ENCODE assay signal across 17 cellular contexts in genomic region chr1:197252981-197253380, GRCh38. TPM values are rescaled to one million over a fixed set of nuclear protein-coding genes. Genes with fewer than 3 reads are reported as not detected.
DNase-seq lines count a peak whose midpoint lies in the region; ATAC-seq and TF ChIP-seq lines count a peak whose summit lies in the region.
"Had no signal": no experiment of that assay in that cellular context is flagged by ENCODE, and none has a peak within 500 bp of the region (broad histone marks: within the 10 kb centered on the region; RNA-seq: fewer than 3 reads in every experiment).

No MANE protein-coding gene starts in this region.

- H3F3A ChIP-seq in GM23338 (replicated peaks; ENCODE audit: low read depth), result no peaks in the 10 kb centered on the region

- H3K27me3 Mint-ChIP-seq in GM23338 (ENCODE audit: insufficient read depth, low read depth, poor library complexity), result no peaks in the 10 kb centered on the region

- peak; percentile 47 for DNase-seq in GM23338 (ENCODE audit: low spot score)
- DNase-seq in SK-N-MC (ENCODE audit: low read depth, low spot score), result peak; percentile 68
- DNase-seq in hepatocyte (ENCODE audit: low spot score), result no peak
- peak; percentile 20 for DNase-seq in retinal pigment epithelial cell (ENCODE audit: low read depth)
- DNase-seq in heart right ventricle, result no peak
- no peak for DNase-seq in colonic mucosa
- DNase-seq: CD8-positive, alpha-beta T cell; COR-L47; DMS153; DMS79 treated with DMSO at 0.1 percent for 48 hours; GDM1; HCEC 1CT; HFFc6 had no signal

- no peaks in the 10 kb centered on the region for H3K9me3 Mint-ChIP-seq in GM23338
- H3K9me3 Mint-ChIP-seq: CD14-positive monocyte; CD8-positive, alpha-beta T cell; HFFc6 had no signal

- no peak overlapping the region for H3K9ac ChIP-seq in SK-N-MC (ENCODE audit: insufficient read length)
- H3K9ac ChIP-seq in colonic mucosa (ENCODE audit: low read depth in 2 of 2, low read length in 2 of 2), result no peak overlapping the region

- H4K20me1 ChIP-seq in GM23338 (replicated peaks; ENCODE audit: insufficient read depth), result no peaks in the 10 kb centered on the region
- H4K20me1 ChIP-seq in hepatocyte (ENCODE audit: insufficient read depth, poor library complexity, severe bottlenecking), result no peaks in the 10 kb centered on the region

- H3K4me3 Mint-ChIP-seq in GM23338, result no peak overlapping the region
- H3K4me3 Mint-ChIP-seq: CD14-positive monocyte; CD8-positive, alpha-beta T cell; HFFc6 had no signal

- H3K36me3 ChIP-seq in GM23338 (ENCODE audit: insufficient read depth) (no peaks in the 10 kb centered on the region), SK-N-MC (ENCODE audit: insufficient read depth, low read length) (no peaks in the 10 kb centered on the region), hepatocyte (replicated peaks; ENCODE audit: insufficient read depth, low read depth) (no peaks in the 10 kb centered on the region), heart right ventricle (no peaks in the 10 kb centered on the region), colonic mucosa (no peaks in the 10 kb centered on the region)

- no peak overlapping the region for H3K27ac Mint-ChIP-seq in GM23338
- H3K27ac Mint-ChIP-seq: CD14-positive monocyte; CD8-positive, alpha-beta T cell; HFFc6 had no signal

- no peak for ATAC-seq in GM23338
- ATAC-seq in GM19395 (IDR thresholded peaks at IDR 0.05; ENCODE audit: unreplicated experiment), result no peak
- no peak for ATAC-seq in heart right ventricle
- ATAC-seq: CD8-positive, alpha-beta T cell had no signal

- H3K4me2 ChIP-seq in GM23338, result no peak overlapping the region
- H3K4me2 ChIP-seq in hepatocyte, result no peak overlapping the region

- 53% methylated on average over 4 of the region's 4 CpGs for WGBS in hepatocyte (ENCODE audit: low lambda C conversion rate, missing lambda C conversion rate)
- WGBS in heart right ventricle, 2 donors, result 75 to 86% methylated on average over 4 of the region's 4 CpGs

- peaks cover 7% of the 10 kb centered on the region; the same call in 2 of the 3 replicates for H3K4me1 Mint-ChIP-seq in GM23338
- H3K4me1 Mint-ChIP-seq: CD14-positive monocyte had no signal

- intact Hi-C loops in heart right ventricle (cut with DNase I) (no loop called here), colonic mucosa (cut with DNase I) (no loop called here)

- no peaks in the 10 kb centered on the region for H3K9me2 ChIP-seq in GM23338 (ENCODE audit: insufficient read depth)
- no peaks in the 10 kb centered on the region for H3K9me2 ChIP-seq in hepatocyte (replicated peaks; ENCODE audit: insufficient read depth)

- no peaks in the 10 kb centered on the region for H3K27me3 ChIP-seq in GM23338 (ENCODE audit: insufficient read depth)
- no peaks in the 10 kb centered on the region for H3K27me3 ChIP-seq in hepatocyte
- no peaks in the 10 kb centered on the region for H3K27me3 ChIP-seq in heart right ventricle
- H3K27me3 ChIP-seq in colonic mucosa, result no peaks in the 10 kb centered on the region

- no peaks in the 10 kb centered on the region for H3K9me3 ChIP-seq in SK-N-MC (ENCODE audit: low read depth, low read length)
- no peaks in the 10 kb centered on the region for H3K9me3 ChIP-seq in hepatocyte (ENCODE audit: low read depth)
- H3K9me3 ChIP-seq in heart right ventricle, result no peaks in the 10 kb centered on the region
- H3K9me3 ChIP-seq in colonic mucosa, result no peaks in the 10 kb centered on the region

- H3K27ac ChIP-seq in GM23338 (ENCODE audit: low read depth) (no peak overlapping the region), SK-N-MC (0 out of 2 replicates have a peak overlapping the region, but pooled peaks have one; percentile 0), hepatocyte (no peak overlapping the region), heart right ventricle (no peak overlapping the region), colonic mucosa (no peak overlapping the region)

- no peaks in the 10 kb centered on the region for H3K4me1 ChIP-seq in GM23338 (ENCODE audit: insufficient read depth)
- H3K4me1 ChIP-seq in hepatocyte (ENCODE audit: insufficient read depth), result no peaks in the 10 kb centered on the region
- H3K4me1 ChIP-seq in heart right ventricle, result no peaks in the 10 kb centered on the region
- no peaks in the 10 kb centered on the region for H3K4me1 ChIP-seq in colonic mucosa

- H2AFZ ChIP-seq in GM23338 (no peak overlapping the region), hepatocyte (peak overlapping the region; percentile 33)

- H3K79me2 ChIP-seq in GM23338 (replicated peaks; ENCODE audit: insufficient read depth), result no peaks in the 10 kb centered on the region
- H3K79me2 ChIP-seq in hepatocyte, result no peaks in the 10 kb centered on the region

- H3K4me3 ChIP-seq in GM23338 (no peak overlapping the region), SK-N-MC (0 out of 2 replicates have a peak overlapping the region, but pooled peaks have one; percentile 5), hepatocyte (no peak overlapping the region), retinal pigment epithelial cell (ENCODE audit: low read length) (no peak overlapping the region), heart right ventricle (no peak overlapping the region), colonic mucosa (no peak overlapping the region)

- H3K36me3 Mint-ChIP-seq in GM23338 (ENCODE audit: low read depth), result no peaks in the 10 kb centered on the region
- H3K36me3 Mint-ChIP-seq: CD14-positive monocyte; CD8-positive, alpha-beta T cell had no signal

- TF ChIP-seq CTCF in GM23338 (conservative IDR thresholded peaks at IDR 0.05; ENCODE audit: low read depth in 2 of 2), result no peak
- no peak for TF ChIP-seq CTCF in hepatocyte (IDR thresholded peaks at IDR 0.05; ENCODE audit: poor library complexity)
- TF ChIP-seq CTCF in retinal pigment epithelial cell (conservative IDR thresholded peaks at IDR 0.05; ENCODE audit: low read depth, low read length), result no peak
- no peak for TF ChIP-seq CTCF in heart right ventricle (IDR thresholded peaks at IDR 0.05)
- TF ChIP-seq CTCF in colonic mucosa (IDR thresholded peaks at IDR 0.05), result no peak

TF ChIP-seq in GM23338, 12 proteins besides CTCF, POLR2A, EP300 and RAD21 (continues in another document):
- TF ChIP-seq ZNF331 (CRISPR knock-in tag; IDR thresholded peaks at IDR 0.05; ENCODE audit: low read depth) (no peak), ZNF114 (CRISPR knock-in tag; IDR thresholded peaks at IDR 0.05) (no peak), REST (IDR thresholded peaks at IDR 0.05; ENCODE audit: unreplicated experiment) (no peak), CREB1 (CRISPR knock-in tag; IDR thresholded peaks at IDR 0.05; ENCODE audit: low read depth) (no peak), NANOG (IDR thresholded peaks at IDR 0.05; ENCODE audit: borderline replicate concordance) (no peak), STAT1 (IDR thresholded peaks at IDR 0.05; ENCODE audit: unreplicated experiment) (no peak), EZH2 (IDR thresholded peaks at IDR 0.05; ENCODE audit: low read depth, unreplicated experiment) (no peak), ETS1 (IDR thresholded peaks at IDR 0.05) (no peak), POLR2AphosphoS5 (IDR thresholded peaks at IDR 0.05; ENCODE audit: low read depth) (no peak), EZH2phosphoT487 (IDR thresholded peaks at IDR 0.05; ENCODE audit: unreplicated experiment) (no peak)

RNA-seq across cellular contexts. Expression of gene CRB1, which starts 15.1 kb away (rescaled TPM):
- total RNA-seq in GM23338 (2014; rRNA removed; shearing (Covaris generic)), result 0.56 TPM in 1 of 2 replicates, not detected in the other
- 0.16 and 0.27 TPM in 2 replicates for polyA plus RNA-seq in GM23338 (2016; fragmentation: Nextera tagmentation; extraction: Ambion mirVana)
- 0.30 TPM in 1 of 2 replicates, not detected in the other for total RNA-seq in hepatocyte
- polyA plus RNA-seq in hepatocyte, result not detected in 2 replicates
- 1 to 10 TPM in 1 of 10 donors, under 1 TPM in 8, not detected in 1; 0.10 to 1.5 (median 0.42) TPM for total RNA-seq in heart right ventricle
- under 1 TPM in 1 of 2 donors, not detected in 1; 0.04 TPM for polyA plus RNA-seq in heart right ventricle
- under 1 TPM in 1 of 2 donors, not detected in 1; 0.17 TPM for total RNA-seq in colonic mucosa
- total RNA-seq: A673, H4 had no signal
- polyA plus RNA-seq: CD14-positive monocyte had no signal

RNA-seq across cellular contexts. Expression of gene ZBTB41, which starts 51.9 kb away (rescaled TPM):
- total RNA-seq in GM23338 (2014; rRNA removed; shearing (Covaris generic)), result 6.9 and 8.2 TPM in 2 replicates
- polyA plus RNA-seq in GM23338 (2016; fragmentation: Nextera tagmentation; extraction: Ambion mirVana) (1.9 and 2.2 TPM in 2 replicates), hepatocyte (1.5 and 2.0 TPM in 2 replicates), heart right ventricle (1 to 10 TPM; 1.8 to 2.6 TPM)
- total RNA-seq in hepatocyte (16.2 and 16.6 TPM in 2 replicates), heart right ventricle (10 to 100 TPM in 5 of 10 donors, 1 to 10 TPM in 5; 6.9 to 11.5 (median 10.2) TPM), colonic mucosa (10 to 100 TPM in 1 of 2 donors, 1 to 10 TPM in 1; 8.3 to 15.0 TPM)

Comparison
In these comparisons a context has a peak if more than half of its experiments do, and no peak if none do; other contexts are left out.
1. DNase-seq: peak in GM23338 (single experiment), SK-N-MC (single experiment) and retinal pigment epithelial cell (single experiment); none in hepatocyte (single experiment), heart right ventricle (0 of 2) and colonic mucosa (single experiment).